ENCODE assay signal across 10 cellular contexts in genomic region chr17:75873587-75874322, GRCh38. TPM values are rescaled to one million over a fixed set of nuclear protein-coding genes. Genes with fewer than 3 reads are reported as not detected.
DNase-seq lines count a peak whose midpoint lies in the region; ATAC-seq, FAIRE-seq and TF ChIP-seq lines count a peak whose summit lies in the region.
"Had no signal": no experiment of that assay in that cellular context is flagged by ENCODE, and none has a peak within 500 bp of the region (broad histone marks: within the 10 kb centered on the region; RNA-seq: fewer than 3 reads in every experiment).

No MANE protein-coding gene starts in this region.

- H3K4me3 ChIP-seq in HepG2 (replicated peaks in 1 of 3; ENCODE audit: insufficient read depth in 1 of 3, low read depth in 2 of 3, low read length in 3 of 3) (no peak overlapping the region), right lobe of liver (no peak overlapping the region), duodenal mucosa (ENCODE audit: low read depth in 1 of 2, low read length in 2 of 2) (no peak overlapping the region), ovary (no peak overlapping the region)

- DNase-seq in HepG2 (ENCODE audit: low spot score), result no peak
- no peak for DNase-seq in right lobe of liver
- DNase-seq in ovary, result no peak
- DNase-seq in H4 (ENCODE audit: low spot score), result no peak
- DNase-seq in stimulated activated CD4-positive, alpha-beta T cell treated with anti-CD3 and anti-CD28 coated beads, Interleukin-12 subunit alpha, Interleukin-12 subunit beta, amount 100 ng/mL, for 4 hours, result no peak
- DNase-seq: glutamatergic neuron, NCI-H2081 treated with DMSO at 0.1 percent for 48 hours had no signal

- POLR2A ChIA-PET in HepG2 (lab: Yijun Ruan, JAX), result interaction anchor here (0.8 to 13.8 kb wide), 16 partner anchors 9 to 378 kb away, joined by 3 to 454 read pairs (median 10); partner anchors contain the start of genes ACOX1, GALK1, MRPL38 and TEN1

- peaks cover 3 to 18% of the 10 kb centered on the region in 2 experiments; a peak in 4 of 5 replicates for H3K36me3 ChIP-seq in HepG2 (replicated peaks in 1 of 2; ENCODE audit: control insufficient read depth in 1 of 2, insufficient read depth in 2 of 2, low read length in 2 of 2)
- H3K36me3 ChIP-seq in right lobe of liver, result peaks cover 0 to 7% (median 0%) of the 10 kb centered on the region in 4 donors
- H3K36me3 ChIP-seq in duodenal mucosa (ENCODE audit: control insufficient read depth in 1 of 2, insufficient read depth in 2 of 2, low read length in 2 of 2), result peaks cover 0 to 13% of the 10 kb centered on the region in 2 donors
- H3K36me3 ChIP-seq in ovary, result no peaks in the 10 kb centered on the region

- H4K20me1 ChIP-seq in HepG2 (ENCODE audit: insufficient read depth, low read length), result no peaks in the 10 kb centered on the region; the same call in 1 of the 2 replicates

- in situ Hi-C loops in HepG2 (cut with HindIII; ENCODE audit: extremely low pct_ligation_motif_present, low pct_unique_long_range_greater_than_20kb), result no loop called here

- no peak for FAIRE-seq in HepG2 (lab: Jason Lieb, UNC)

- peaks cover 78% of the 10 kb centered on the region for H3K4me1 ChIP-seq in HepG2 (ENCODE audit: insufficient read depth, low read length)
- H3K4me1 ChIP-seq in right lobe of liver, result peaks cover 0 to 38% (median 9%) of the 10 kb centered on the region in 4 donors
- peaks cover 40 to 56% of the 10 kb centered on the region in 2 donors for H3K4me1 ChIP-seq in duodenal mucosa (ENCODE audit: control insufficient read depth in 1 of 2, insufficient read depth in 2 of 2, low read length in 2 of 2)
- peaks cover 29% of the 10 kb centered on the region for H3K4me1 ChIP-seq in ovary (ENCODE audit: insufficient read depth)

- 88% methylated on average over 11 of the region's 11 CpGs for WGBS in HepG2 (ENCODE audit: low lambda C conversion rate)
- 79% methylated on average over 3 of the region's 11 CpGs for WGBS in right lobe of liver (ENCODE audit: insufficient coverage, low coverage, low lambda C conversion rate, missing lambda C conversion rate)
- WGBS in ovary, 3 donors, result 32 to 38% (median 35%) methylated on average over 11 of the region's 11 CpGs

- no peak for TF ChIP-seq POLR2A in HepG2 (IDR thresholded peaks at IDR 0.05; ENCODE audit: insufficient read depth in 1 of 2, low read depth in 2 of 2, low read length in 2 of 2)
- no peak for TF ChIP-seq POLR2A in right lobe of liver (IDR thresholded peaks at IDR 0.05)
- no peak for TF ChIP-seq POLR2A in ovary (IDR thresholded peaks at IDR 0.05)

- no TSS peak for BruUV-seq in HepG2 (replicated peaks; lab: Mats Ljungman, UMichigan)

- H3K79me2 ChIP-seq in HepG2 (ENCODE audit: insufficient read depth, low read length), result peaks cover 30% of the 10 kb centered on the region

- CTCF ChIA-PET in HepG2 (lab: Yijun Ruan, JAX; ENCODE audit: low intra/inter-chr PET ratio, low total read pairs), result no interaction called here

- no peak for TF ChIP-seq RAD21 in HepG2 (CRISPR knock-in tag; IDR thresholded peaks at IDR 0.05)

- H3K27ac ChIP-seq in HepG2 (ENCODE audit: extremely low read length, insufficient read depth, low read length), result peak overlapping the region; percentile 97
- H3K27ac ChIP-seq in right lobe of liver, result peak overlapping the region in 1 of 3 donors; percentile 69
- H3K27ac ChIP-seq in duodenal mucosa (ENCODE audit: low read depth, low read length), result peak overlapping the region; percentile 7
- peak overlapping the region; percentile 51 to 73 for H3K27ac ChIP-seq in ovary

- TF ChIP-seq EP300 in HepG2 (IDR thresholded peaks at IDR 0.05; ENCODE audit: low read depth in 2 of 2, low read length in 2 of 2) (no peak), HepG2 (CRISPR knock-in tag; IDR thresholded peaks at IDR 0.05; ENCODE audit: borderline replicate concordance) (no peak), ovary (IDR thresholded peaks at IDR 0.05) (no peak)

- TF ChIP-seq CTCF in HepG2 (CRISPR knock-in tag; IDR thresholded peaks at IDR 0.05) (no peak), right lobe of liver (IDR thresholded peaks at IDR 0.05) (no peak), ovary (IDR thresholded peaks at IDR 0.05) (no peak)

- ATAC-seq in HepG2 (no peak), right lobe of liver (no peak), GM21786 (IDR thresholded peaks at IDR 0.05; ENCODE audit: unreplicated experiment) (no peak), HG03045 (IDR thresholded peaks at IDR 0.05; ENCODE audit: unreplicated experiment) (no peak)

- H3K9ac ChIP-seq in HepG2 (ENCODE audit: insufficient read depth, low read depth, low read length), result peak overlapping the region; percentile 80
- no peak overlapping the region for H3K9ac ChIP-seq in duodenal mucosa (ENCODE audit: low read depth in 1 of 2, low read length in 2 of 2)

- H2AFZ ChIP-seq in HepG2 (ENCODE audit: low read length), result no peak overlapping the region

- intact Hi-C loops in HepG2 (cut with micrococcal nuclease; ENCODE audit: unreplicated experiment), result no loop called here
- intact Hi-C loops in right lobe of liver (cut with DNase I), result no loop called here
- intact Hi-C loops in ovary (cut with DNase I), result loop anchor here in 1 of 4 donors (10.0 kb wide), 1 partner anchor 99 kb away; a partner anchor contains a TSS

- no peaks in the 10 kb centered on the region for H3K27me3 ChIP-seq in HepG2 (ENCODE audit: control insufficient read depth in 1 of 2, insufficient read depth in 2 of 2, low read length in 2 of 2)
- H3K27me3 ChIP-seq in right lobe of liver, result no peaks in the 10 kb centered on the region
- H3K27me3 ChIP-seq in duodenal mucosa (ENCODE audit: control insufficient read depth in 1 of 2, insufficient read depth in 2 of 2, low read length in 2 of 2), result no peaks in the 10 kb centered on the region
- H3K27me3 ChIP-seq in ovary, result no peaks in the 10 kb centered on the region

- H3K9me3 ChIP-seq in HepG2 (ENCODE audit: low read length), result no peaks in the 10 kb centered on the region
- no peaks in the 10 kb centered on the region for H3K9me3 ChIP-seq in right lobe of liver
- H3K9me3 ChIP-seq in duodenal mucosa (ENCODE audit: control insufficient read depth in 1 of 2, low read length in 2 of 2), result no peaks in the 10 kb centered on the region
- no peaks in the 10 kb centered on the region for H3K9me3 ChIP-seq in ovary

- H3K4me2 ChIP-seq in HepG2 (ENCODE audit: low read depth, low read length), result peak overlapping the region; percentile 88

RNA-seq across cellular contexts. Expression of gene TRIM47, which starts 4.6 kb away (rescaled TPM):
- total RNA-seq in HepG2 (2016; rRNA removed; fragmentation: Illumina TruSeq; extraction: Trizol), result 59.7 and 82.0 TPM in 2 replicates
- 24.8 and 27.6 TPM in 2 replicates for total RNA-seq in HepG2 (2016; cell fraction: cytosol; rRNA removed; fragmentation: Illumina TruSeq; extraction: Trizol; ENCODE audit: low read depth)
- total RNA-seq in HepG2 (2016; cell fraction: insoluble cytoplasmic fraction; rRNA removed; fragmentation: Illumina TruSeq; extraction: Trizol), result 52.0 and 87.1 TPM in 2 replicates
- total RNA-seq in HepG2 (2016; cell fraction: membrane; rRNA removed; fragmentation: Illumina TruSeq; extraction: Trizol), result 34.8 and 37.7 TPM in 2 replicates
- total RNA-seq in HepG2 (2016; cell fraction: nucleus; rRNA removed; fragmentation: Illumina TruSeq; extraction: Trizol), result 65.7 and 73.6 TPM in 2 replicates
- polyA plus RNA-seq in HepG2 (2011; rRNA removed), result 33.5 and 45.8 TPM in 2 replicates
- 29.2 and 33.8 TPM in 2 replicates for polyA plus RNA-seq in HepG2 (2011; cell fraction: cytosol; rRNA removed)
- polyA plus RNA-seq in HepG2 (2011; cell fraction: nucleus; rRNA removed), result 126 and 158 TPM in 2 replicates
- 46.3 and 58.3 TPM in 2 replicates for polyA plus RNA-seq in HepG2 (2012)
- 11.8 and 13.6 TPM in 2 replicates for polyA plus RNA-seq in HepG2 (2016; cell fraction: cytosol; fragmentation: Illumina TruSeq; extraction: Trizol; ENCODE audit: low read depth)
- polyA plus RNA-seq in HepG2 (2016; cell fraction: insoluble cytoplasmic fraction; fragmentation: Illumina TruSeq; extraction: Trizol; ENCODE audit: low read depth), result 67.4 and 93.5 TPM in 2 replicates
- polyA plus RNA-seq in HepG2 (2016; cell fraction: membrane; fragmentation: Illumina TruSeq; extraction: Trizol; ENCODE audit: low read depth), result 24.7 and 30.6 TPM in 2 replicates
- 129 and 138 TPM in 2 replicates for polyA plus RNA-seq in HepG2 (2016; cell fraction: nucleus; fragmentation: Illumina TruSeq; extraction: Trizol; ENCODE audit: insufficient read depth, low read depth)
- polyA minus RNA-seq in HepG2 (2011; rRNA and poly(A)+ RNA removed; ENCODE audit: low replicate concordance), result 24.4 and 64.0 TPM in 2 replicates
- polyA minus RNA-seq in HepG2 (2011; cell fraction: cytosol; rRNA and poly(A)+ RNA removed), result 30.4 and 41.4 TPM in 2 replicates
- 31.9 and 40.8 TPM in 2 replicates for polyA minus RNA-seq in HepG2 (2011; cell fraction: nucleus; rRNA and poly(A)+ RNA removed)
- total RNA-seq in right lobe of liver, result 10 to 100 TPM in 5 of 6 experiments, 1 to 10 TPM in 1; 9.1 to 27.0 (median 21.5) TPM
- total RNA-seq in ovary, result 10 to 100 TPM in 6 of 7 donors, 1 to 10 TPM in 1; 7.2 to 38.3 (median 18.6) TPM
- 10 to 100 TPM; 10.1 to 11.5 TPM for polyA plus RNA-seq in ovary
- 12.9 and 13.5 TPM in 2 replicates for total RNA-seq in H4 (2014; rRNA removed; shearing (Covaris generic))

RNA-seq across cellular contexts. Expression of gene WBP2, which starts 18.6 kb away (rescaled TPM):
- total RNA-seq in HepG2 (2016; rRNA removed; fragmentation: Illumina TruSeq; extraction: Trizol) (28.2 and 29.2 TPM in 2 replicates), right lobe of liver (10 to 100 TPM; 57.5 to 99.2 (median 68.7) TPM), ovary (100 to 1,000 TPM in 3 of 7 donors, 10 to 100 TPM in 4; 48.5 to 131 (median 92.7) TPM)
- total RNA-seq in HepG2 (2016; cell fraction: cytosol; rRNA removed; fragmentation: Illumina TruSeq; extraction: Trizol; ENCODE audit: low read depth), result 15.4 and 19.3 TPM in 2 replicates
- total RNA-seq in HepG2 (2016; cell fraction: insoluble cytoplasmic fraction; rRNA removed; fragmentation: Illumina TruSeq; extraction: Trizol), result 23.5 and 33.2 TPM in 2 replicates
- 22.1 and 25.3 TPM in 2 replicates for total RNA-seq in HepG2 (2016; cell fraction: membrane; rRNA removed; fragmentation: Illumina TruSeq; extraction: Trizol)
- 17.9 and 23.5 TPM in 2 replicates for total RNA-seq in HepG2 (2016; cell fraction: nucleus; rRNA removed; fragmentation: Illumina TruSeq; extraction: Trizol)
- polyA plus RNA-seq in HepG2 (2011; rRNA removed) (29.5 and 34.6 TPM in 2 replicates), ovary (100 to 1,000 TPM; 118 to 184 TPM)
- 24.9 and 26.1 TPM in 2 replicates for polyA plus RNA-seq in HepG2 (2011; cell fraction: cytosol; rRNA removed)
- 77.1 and 77.4 TPM in 2 replicates for polyA plus RNA-seq in HepG2 (2011; cell fraction: nucleus; rRNA removed)
- 95.2 and 97.1 TPM in 2 replicates for polyA plus RNA-seq in HepG2 (2012)
- 14.4 and 17.2 TPM in 2 replicates for polyA plus RNA-seq in HepG2 (2016; cell fraction: cytosol; fragmentation: Illumina TruSeq; extraction: Trizol; ENCODE audit: low read depth)
- 51.6 and 76.7 TPM in 2 replicates for polyA plus RNA-seq in HepG2 (2016; cell fraction: insoluble cytoplasmic fraction; fragmentation: Illumina TruSeq; extraction: Trizol; ENCODE audit: low read depth)
- 27.3 and 29.7 TPM in 2 replicates for polyA plus RNA-seq in HepG2 (2016; cell fraction: membrane; fragmentation: Illumina TruSeq; extraction: Trizol; ENCODE audit: low read depth)
- polyA plus RNA-seq in HepG2 (2016; cell fraction: nucleus; fragmentation: Illumina TruSeq; extraction: Trizol; ENCODE audit: insufficient read depth, low read depth), result 87.1 and 89.4 TPM in 2 replicates
- polyA minus RNA-seq in HepG2 (2011; rRNA and poly(A)+ RNA removed; ENCODE audit: low replicate concordance), result 39.8 and 42.3 TPM in 2 replicates
- 35.5 and 39.9 TPM in 2 replicates for polyA minus RNA-seq in HepG2 (2011; cell fraction: cytosol; rRNA and poly(A)+ RNA removed)
- 30.1 and 38.2 TPM in 2 replicates for polyA minus RNA-seq in HepG2 (2011; cell fraction: nucleus; rRNA and poly(A)+ RNA removed)
- 14.8 and 26.3 TPM in 2 replicates for total RNA-seq in H4 (2014; rRNA removed; shearing (Covaris generic))

RNA-seq across cellular contexts. Expression of gene TRIM65, which starts 23.0 kb away (rescaled TPM):
- 22.4 and 24.6 TPM in 2 replicates for total RNA-seq in HepG2 (2016; rRNA removed; fragmentation: Illumina TruSeq; extraction: Trizol)
- 3.6 and 3.8 TPM in 2 replicates for total RNA-seq in HepG2 (2016; cell fraction: cytosol; rRNA removed; fragmentation: Illumina TruSeq; extraction: Trizol; ENCODE audit: low read depth)
- total RNA-seq in HepG2 (2016; cell fraction: insoluble cytoplasmic fraction; rRNA removed; fragmentation: Illumina TruSeq; extraction: Trizol), result 23.0 and 23.6 TPM in 2 replicates
- 8.9 and 9.0 TPM in 2 replicates for total RNA-seq in HepG2 (2016; cell fraction: membrane; rRNA removed; fragmentation: Illumina TruSeq; extraction: Trizol)
- total RNA-seq in HepG2 (2016; cell fraction: nucleus; rRNA removed; fragmentation: Illumina TruSeq; extraction: Trizol), result 11.5 and 14.9 TPM in 2 replicates
- polyA plus RNA-seq in HepG2 (2011; rRNA removed), result 10.3 and 15.2 TPM in 2 replicates
- polyA plus RNA-seq in HepG2 (2011; cell fraction: cytosol; rRNA removed), result 10.5 and 11.9 TPM in 2 replicates
- 14.3 and 15.6 TPM in 2 replicates for polyA plus RNA-seq in HepG2 (2011; cell fraction: nucleus; rRNA removed)
- polyA plus RNA-seq in HepG2 (2012), result 9.0 and 10.3 TPM in 2 replicates
- 2.4 and 2.5 TPM in 2 replicates for polyA plus RNA-seq in HepG2 (2016; cell fraction: cytosol; fragmentation: Illumina TruSeq; extraction: Trizol; ENCODE audit: low read depth)
- polyA plus RNA-seq in HepG2 (2016; cell fraction: insoluble cytoplasmic fraction; fragmentation: Illumina TruSeq; extraction: Trizol; ENCODE audit: low read depth), result 18.6 and 20.0 TPM in 2 replicates
- 5.1 and 5.7 TPM in 2 replicates for polyA plus RNA-seq in HepG2 (2016; cell fraction: membrane; fragmentation: Illumina TruSeq; extraction: Trizol; ENCODE audit: low read depth)
- 31.5 and 31.7 TPM in 2 replicates for polyA plus RNA-seq in HepG2 (2016; cell fraction: nucleus; fragmentation: Illumina TruSeq; extraction: Trizol; ENCODE audit: insufficient read depth, low read depth)
- polyA minus RNA-seq in HepG2 (2011; rRNA and poly(A)+ RNA removed; ENCODE audit: low replicate concordance), result 13.4 and 15.0 TPM in 2 replicates
- polyA minus RNA-seq in HepG2 (2011; cell fraction: cytosol; rRNA and poly(A)+ RNA removed), result 8.8 and 8.9 TPM in 2 replicates
- polyA minus RNA-seq in HepG2 (2011; cell fraction: nucleus; rRNA and poly(A)+ RNA removed), result 4.0 and 5.3 TPM in 2 replicates
- 1 to 10 TPM; 5.9 to 8.1 (median 7.6) TPM for total RNA-seq in right lobe of liver
- 10 to 100 TPM; 17.3 to 28.0 (median 24.3) TPM for total RNA-seq in ovary
- 10 to 100 TPM; 10.4 to 18.5 TPM for polyA plus RNA-seq in ovary
- total RNA-seq in H4 (2014; rRNA removed; shearing (Covaris generic)), result 8.4 and 10.5 TPM in 2 replicates

RNA-seq across cellular contexts. Expression of gene UNC13D, which starts 29.6 kb away (rescaled TPM):
- total RNA-seq in HepG2 (2016; rRNA removed; fragmentation: Illumina TruSeq; extraction: Trizol) (27.2 and 42.7 TPM in 2 replicates), right lobe of liver (10 to 100 TPM in 3 of 6 experiments, 1 to 10 TPM in 3; 3.4 to 12.5 (median 10.7) TPM), ovary (10 to 100 TPM; 10.7 to 24.9 (median 14.1) TPM)
- total RNA-seq in HepG2 (2016; cell fraction: cytosol; rRNA removed; fragmentation: Illumina TruSeq; extraction: Trizol; ENCODE audit: low read depth), result 14.5 and 15.7 TPM in 2 replicates
- 22.9 and 43.4 TPM in 2 replicates for total RNA-seq in HepG2 (2016; cell fraction: insoluble cytoplasmic fraction; rRNA removed; fragmentation: Illumina TruSeq; extraction: Trizol)
- 23.8 and 27.2 TPM in 2 replicates for total RNA-seq in HepG2 (2016; cell fraction: membrane; rRNA removed; fragmentation: Illumina TruSeq; extraction: Trizol)
- 38.7 and 48.5 TPM in 2 replicates for total RNA-seq in HepG2 (2016; cell fraction: nucleus; rRNA removed; fragmentation: Illumina TruSeq; extraction: Trizol)
- polyA plus RNA-seq in HepG2 (2011; rRNA removed) (29.7 and 40.0 TPM in 2 replicates), ovary (10 to 100 TPM in 1 of 2 donors, 1 to 10 TPM in 1; 8.9 to 17.1 TPM)
- polyA plus RNA-seq in HepG2 (2011; cell fraction: cytosol; rRNA removed), result 7.5 and 12.9 TPM in 2 replicates
- 244 and 327 TPM in 2 replicates for polyA plus RNA-seq in HepG2 (2011; cell fraction: nucleus; rRNA removed)
- 21.7 and 27.3 TPM in 2 replicates for polyA plus RNA-seq in HepG2 (2012)
- 6.0 and 6.9 TPM in 2 replicates for polyA plus RNA-seq in HepG2 (2016; cell fraction: cytosol; fragmentation: Illumina TruSeq; extraction: Trizol; ENCODE audit: low read depth)
- 21.6 and 29.9 TPM in 2 replicates for polyA plus RNA-seq in HepG2 (2016; cell fraction: insoluble cytoplasmic fraction; fragmentation: Illumina TruSeq; extraction: Trizol; ENCODE audit: low read depth)
- 17.3 and 18.9 TPM in 2 replicates for polyA plus RNA-seq in HepG2 (2016; cell fraction: membrane; fragmentation: Illumina TruSeq; extraction: Trizol; ENCODE audit: low read depth)
- polyA plus RNA-seq in HepG2 (2016; cell fraction: nucleus; fragmentation: Illumina TruSeq; extraction: Trizol; ENCODE audit: insufficient read depth, low read depth), result 126 and 127 TPM in 2 replicates
- polyA minus RNA-seq in HepG2 (2011; rRNA and poly(A)+ RNA removed; ENCODE audit: low replicate concordance), result 76.6 and 82.7 TPM in 2 replicates
- 20.3 and 24.5 TPM in 2 replicates for polyA minus RNA-seq in HepG2 (2011; cell fraction: cytosol; rRNA and poly(A)+ RNA removed)
- 59.1 and 68.5 TPM in 2 replicates for polyA minus RNA-seq in HepG2 (2011; cell fraction: nucleus; rRNA and poly(A)+ RNA removed)
- total RNA-seq in H4 (2014; rRNA removed; shearing (Covaris generic)), result 1.9 and 2.9 TPM in 2 replicates

RNA-seq across cellular contexts. Expression of gene MRPL38, which starts 30.9 kb away (rescaled TPM):
- total RNA-seq in HepG2 (2016; rRNA removed; fragmentation: Illumina TruSeq; extraction: Trizol) (88.8 and 125 TPM in 2 replicates), right lobe of liver (10 to 100 TPM; 46.1 to 79.8 (median 57.3) TPM), ovary (10 to 100 TPM; 30.4 to 93.0 (median 83.4) TPM)
- 53.2 and 53.6 TPM in 2 replicates for total RNA-seq in HepG2 (2016; cell fraction: cytosol; rRNA removed; fragmentation: Illumina TruSeq; extraction: Trizol; ENCODE audit: low read depth)
- total RNA-seq in HepG2 (2016; cell fraction: insoluble cytoplasmic fraction; rRNA removed; fragmentation: Illumina TruSeq; extraction: Trizol), result 73.5 and 128 TPM in 2 replicates
- 62.4 and 67.5 TPM in 2 replicates for total RNA-seq in HepG2 (2016; cell fraction: membrane; rRNA removed; fragmentation: Illumina TruSeq; extraction: Trizol)
- 71.0 and 89.4 TPM in 2 replicates for total RNA-seq in HepG2 (2016; cell fraction: nucleus; rRNA removed; fragmentation: Illumina TruSeq; extraction: Trizol)
- polyA plus RNA-seq in HepG2 (2011; rRNA removed) (83.7 and 91.0 TPM in 2 replicates), ovary (10 to 100 TPM; 14.5 to 51.4 TPM)
- polyA plus RNA-seq in HepG2 (2011; cell fraction: cytosol; rRNA removed), result 36.5 and 58.7 TPM in 2 replicates
- 354 and 357 TPM in 2 replicates for polyA plus RNA-seq in HepG2 (2011; cell fraction: nucleus; rRNA removed)
- polyA plus RNA-seq in HepG2 (2012), result 56.1 and 67.2 TPM in 2 replicates
- 36.0 and 42.4 TPM in 2 replicates for polyA plus RNA-seq in HepG2 (2016; cell fraction: cytosol; fragmentation: Illumina TruSeq; extraction: Trizol; ENCODE audit: low read depth)
- 69.7 and 88.6 TPM in 2 replicates for polyA plus RNA-seq in HepG2 (2016; cell fraction: insoluble cytoplasmic fraction; fragmentation: Illumina TruSeq; extraction: Trizol; ENCODE audit: low read depth)
- polyA plus RNA-seq in HepG2 (2016; cell fraction: membrane; fragmentation: Illumina TruSeq; extraction: Trizol; ENCODE audit: low read depth), result 48.5 and 49.3 TPM in 2 replicates
- polyA plus RNA-seq in HepG2 (2016; cell fraction: nucleus; fragmentation: Illumina TruSeq; extraction: Trizol; ENCODE audit: insufficient read depth, low read depth), result 191 and 212 TPM in 2 replicates
- polyA minus RNA-seq in HepG2 (2011; rRNA and poly(A)+ RNA removed; ENCODE audit: low replicate concordance), result 110 and 142 TPM in 2 replicates
- polyA minus RNA-seq in HepG2 (2011; cell fraction: cytosol; rRNA and poly(A)+ RNA removed), result 44.8 and 58.7 TPM in 2 replicates
- polyA minus RNA-seq in HepG2 (2011; cell fraction: nucleus; rRNA and poly(A)+ RNA removed), result 57.4 and 57.8 TPM in 2 replicates
- 39.1 and 54.0 TPM in 2 replicates for total RNA-seq in H4 (2014; rRNA removed; shearing (Covaris generic))
